ENCODE assay signal across 8 cellular contexts in genomic region chr1:9293512-9294439, GRCh38. TPM values are rescaled to one million over a fixed set of nuclear protein-coding genes. Genes with fewer than 3 reads are reported as not detected.
DNase-seq lines count a peak whose midpoint lies in the region; ATAC-seq and TF ChIP-seq lines count a peak whose summit lies in the region.

No MANE protein-coding gene starts in this region.

- peaks cover 4% of the 10 kb centered on the region for H3K36me3 ChIP-seq in PC-3 (ENCODE audit: low read depth, low read length)
- no peaks in the 10 kb centered on the region for H3K36me3 ChIP-seq in adrenal gland (replicated peaks in 1 of 2)

- no peak overlapping the region for H3K27ac Mint-ChIP-seq in immature natural killer cell

- TF ChIP-seq CTCF in PC-3 (conservative IDR thresholded peaks at IDR 0.05; ENCODE audit: low read depth, low read length) (no peak), adrenal gland (IDR thresholded peaks at IDR 0.05) (no peak), GM13977 (IDR thresholded peaks at IDR 0.05; ENCODE audit: extremely low read depth, insufficient read depth, missing control alignments) (no peak)

- CTCF ChIA-PET in PC-3 (lab: Charles Lee), result no interaction called here

- peaks cover 3 to 5% (median 4%) of the 10 kb centered on the region in 6 donors for H3K9me3 Mint-ChIP-seq in immature natural killer cell

- H3K4me1 Mint-ChIP-seq in immature natural killer cell, result peaks cover 4 to 8% of the 10 kb centered on the region in 2 donors

- peaks cover 13% of the 10 kb centered on the region; the same call in 1 of the 2 replicates for H4K20me1 ChIP-seq in PC-3 (ENCODE audit: low read length)

- peak overlapping the region; percentile 85 for H3K27ac ChIP-seq in PC-3 (ENCODE audit: low read length)
- H3K27ac ChIP-seq in adrenal gland, result peak overlapping the region in 3 of 5 donors; percentile 84 to 93 (median 90)

- POLR2A ChIA-PET in PC-3 (lab: Charles Lee; ENCODE audit: unreplicated experiment), result no interaction called here

- H3K4me3 Mint-ChIP-seq in immature natural killer cell, result no peak overlapping the region

- peaks cover 55% of the 10 kb centered on the region for H3K79me2 ChIP-seq in PC-3 (ENCODE audit: low read length)

- ATAC-seq in PC-3 (peak; percentile 4), GM21786 (IDR thresholded peaks at IDR 0.05; ENCODE audit: unreplicated experiment) (no peak)

- WGBS in adrenal gland, 4 donors, result 4 to 47% (median 12%) methylated on average over 5 to 45 of the region's 45 CpGs

- TSS peak; percentile 94 for BruUV-seq in PC-3 (replicated peaks; lab: Mats Ljungman, UMichigan)

- H3K4me1 ChIP-seq in PC-3 (ENCODE audit: insufficient read depth, low read length) (peaks cover 41% of the 10 kb centered on the region), adrenal gland (replicated peaks in 1 of 2) (peaks cover 14 to 36% of the 10 kb centered on the region in 2 donors)

- in situ Hi-C loops in GM13977 (cut with MboI; ENCODE audit: low pct_unique_long_range_greater_than_20kb, low sequenced_read_pairs, unreplicated experiment), result no loop called here

- peak overlapping the region; percentile 35; the same call in 1 of the 2 replicates for H2AFZ ChIP-seq in PC-3 (ENCODE audit: low read length)

- H3K9ac ChIP-seq in PC-3 (ENCODE audit: low read length), result peak overlapping the region; percentile 77

- intact Hi-C loops in PC-3 (cut with micrococcal nuclease) (loop anchor here (5.0 kb wide), 4 partner anchors 119 to 279 kb away; no protein-coding TSS in a partner anchor), adrenal gland (cut with DNase I) (no loop called here)

- no peaks in the 10 kb centered on the region for H3K9me2 ChIP-seq in PC-3 (replicated peaks; ENCODE audit: low read length)

- H3K9me3 ChIP-seq in PC-3 (ENCODE audit: low read length) (no peaks in the 10 kb centered on the region), adrenal gland (replicated peaks in 1 of 3) (peaks cover 0 to 3% (median 0%) of the 10 kb centered on the region in 3 donors)

- H3K36me3 Mint-ChIP-seq in immature natural killer cell, result peaks cover 4 to 10% (median 4%) of the 10 kb centered on the region in 3 donors

- peaks cover 5 to 9% (median 7%) of the 10 kb centered on the region in 3 donors for H3K27me3 Mint-ChIP-seq in immature natural killer cell (ENCODE audit: low read depth in 3 of 3)

- H3F3A ChIP-seq in PC-3 (ENCODE audit: low read length, unreplicated experiment), result peaks cover 4% of the 10 kb centered on the region

- no peak for TF ChIP-seq POLR2A in adrenal gland (IDR thresholded peaks at IDR 0.05)

- DNase-seq in NCI-H1417 (lab: John Stamatoyannopoulos, UW) (peak; percentile 28 to 53 (median 41)), NCI-H1417 treated with DMSO at 0.1 percent for 48 hours (lab: John Stamatoyannopoulos, UW) (no peak), PC-3 (peak; percentile 12), adrenal gland (peak in 2 of 7 donors; percentile 28 to 38), immature natural killer cell (peak; percentile 19 to 46 (median 38)), GM13977 (ENCODE audit: low spot score) (no peak)
- peak; percentile 57 for DNase-seq in stimulated activated CD8-positive, alpha-beta memory T cell treated with anti-CD3 and anti-CD28 coated beads, Interleukin-4, amount 100 ng/mL, for 48 hours

- H3K4me2 ChIP-seq in PC-3 (ENCODE audit: low read length), result peak overlapping the region; percentile 96

- peak overlapping the region; percentile 95 for H3K4me3 ChIP-seq in PC-3 (ENCODE audit: low read length)
- peak overlapping the region; percentile 19 to 94 (median 31) for H3K4me3 ChIP-seq in adrenal gland

- no peaks in the 10 kb centered on the region for H3K27me3 ChIP-seq in PC-3 (ENCODE audit: low read length)
- no peaks in the 10 kb centered on the region for H3K27me3 ChIP-seq in adrenal gland

RNA-seq across cellular contexts. Expression of gene SPSB1, which starts 1.1 kb away (rescaled TPM):
- total RNA-seq in PC-3 (2014; rRNA removed), result 18.1 and 32.9 TPM in 2 replicates
- total RNA-seq in adrenal gland, result 10 to 100 TPM in 5 of 8 donors, 1 to 10 TPM in 3; 8.4 to 14.0 (median 10.2) TPM
- 10 to 100 TPM in 1 of 3 donors, 1 to 10 TPM in 2; 5.1 to 12.9 (median 5.5) TPM for polyA plus RNA-seq in adrenal gland
- polyA plus RNA-seq in immature natural killer cell, result 1 to 10 TPM in 2 of 3 donors, not detected in 1; 2.4 to 6.6 TPM

RNA-seq across cellular contexts. Expression of gene H6PD, which starts 59.2 kb away (rescaled TPM):
- total RNA-seq in PC-3 (2014; rRNA removed) (6.8 and 8.9 TPM in 2 replicates), adrenal gland (100 to 1,000 TPM in 2 of 8 donors, 10 to 100 TPM in 6; 65.7 to 116 (median 84.2) TPM)
- polyA plus RNA-seq in adrenal gland (10 to 100 TPM; 20.3 to 28.8 (median 22.7) TPM), immature natural killer cell (10 to 100 TPM in 1 of 3 donors, 1 to 10 TPM in 2; 6.2 to 15.4 (median 9.0) TPM)

Comparison
In these comparisons a context has a peak if more than half of its experiments do, and no peak if none do; other contexts are left out.
1. DNase-seq: peak in NCI-H1417 (3 of 3), PC-3 (single experiment), immature natural killer cell (3 of 3) and stimulated activated CD8-positive, alpha-beta memory T cell treated with anti-CD3 and anti-CD28 coated beads, Interleukin-4, amount 100 ng/mL, for 48 hours (single experiment); none in NCI-H1417 treated with DMSO at 0.1 percent for 48 hours (single experiment) and GM13977 (single experiment).